16 cellular contexts compared by ENCODE assay signal in genomic region chr14:61756135-61756534, GRCh38. TPM values are rescaled to one million over a fixed set of nuclear protein-coding genes. Genes with fewer than 3 reads are reported as not detected.
"Had no signal": no experiment of that assay in that cellular context is flagged by ENCODE, and none has a peak within 500 bp of the region (broad histone marks: within the 10 kb centered on the region; RNA-seq: fewer than 3 reads in every experiment).

No MANE protein-coding gene starts in this region.

- ATAC-seq: activated CD8-positive, alpha-beta memory T cell treated with anti-CD3 and anti-CD28 coated beads, Interleukin-2, amount 10 ng/mL, durations not matched to agents 7 days and 5 days; stimulated activated naive B cell treated with anti-CD40 and anti-IgM and Interleukin-4, amounts not matched to agents 10 μg/mL and 1 μg/mL and 100 μg/mL, for 72 hours; T-cell had no signal

- H3K9me3 Mint-ChIP-seq: immature natural killer cell; nephron; stimulated activated naive B cell treated with anti-CD40 and anti-IgM and Interleukin-4, amounts not matched to agents 10 μg/mL and 1 μg/mL and 100 μg/mL, for 72 hours; T-cell had no signal

- H3K36me3 Mint-ChIP-seq: stimulated activated naive B cell treated with anti-CD40 and anti-IgM and Interleukin-4, amounts not matched to agents 10 μg/mL and 1 μg/mL and 100 μg/mL, for 72 hours; T-cell had no signal

- H3K27ac Mint-ChIP-seq: activated CD8-positive, alpha-beta memory T cell treated with anti-CD3 and anti-CD28 coated beads, Interleukin-2, amount 10 ng/mL, durations not matched to agents 7 days and 5 days; nephron; stimulated activated naive B cell treated with anti-CD40 and anti-IgM and Interleukin-4, amounts not matched to agents 10 μg/mL and 1 μg/mL and 100 μg/mL, for 72 hours; T-cell had no signal

- DNase-seq: activated CD4-positive, alpha-beta T cell treated with anti-CD3 and anti-CD28 coated beads, Interleukin-2, amount 50 U/mL, for 48 hours; activated CD8-positive, alpha-beta memory T cell treated with anti-CD3 and anti-CD28 coated beads, Interleukin-2, amount 10 ng/mL, durations not matched to agents 7 days and 5 days; activated naive CD8-positive, alpha-beta T cell treated with anti-CD3 and anti-CD28 coated beads, Interleukin-2, amount 10 ng/mL, durations not matched to agents 7 days and 5 days; activated T-cell treated with anti-CD3 and anti-CD28 coated beads, Interleukin-2, amount 50 U/mL, for 48 hours; anterior cingulate cortex; esophagus squamous epithelium; foreskin fibroblast; immature natural killer cell; nucleus accumbens; stimulated activated CD4-positive, alpha-beta T cell treated with anti-CD3 and anti-CD28 coated beads, Interleukin-2, amount 100 ng/mL, for 48 hours; stimulated activated naive B cell treated with anti-CD40 and anti-IgM and Interleukin-4, amounts not matched to agents 10 μg/mL and 1 μg/mL and 100 μg/mL, for 72 hours; T-cell; tibial artery had no signal

- H3K27me3 Mint-ChIP-seq: stimulated activated naive B cell treated with anti-CD40 and anti-IgM and Interleukin-4, amounts not matched to agents 10 μg/mL and 1 μg/mL and 100 μg/mL, for 72 hours; T-cell had no signal

- H3K4me3 Mint-ChIP-seq: activated CD8-positive, alpha-beta memory T cell treated with anti-CD3 and anti-CD28 coated beads, Interleukin-2, amount 10 ng/mL, durations not matched to agents 7 days and 5 days; activated naive CD8-positive, alpha-beta T cell treated with anti-CD3 and anti-CD28 coated beads, Interleukin-2, amount 10 ng/mL, durations not matched to agents 7 days and 5 days; immature natural killer cell; nephron; stimulated activated naive B cell treated with anti-CD40 and anti-IgM and Interleukin-4, amounts not matched to agents 10 μg/mL and 1 μg/mL and 100 μg/mL, for 72 hours; T-cell had no signal

- H3K27ac ChIP-seq: esophagus squamous epithelium, vagina had no signal

- H3K4me3 ChIP-seq: esophagus squamous epithelium, tibial artery, vagina had no signal

RNA-seq across cellular contexts. Expression of gene SYT16, which starts 56.4 kb away (rescaled TPM):
- total RNA-seq: activated CD8-positive, alpha-beta memory T cell treated with anti-CD3 and anti-CD28 coated beads, Interleukin-2, amount 10 ng/mL, durations not matched to agents 7 days and 5 days; activated naive CD8-positive, alpha-beta T cell treated with anti-CD3 and anti-CD28 coated beads, Interleukin-2, amount 10 ng/mL, durations not matched to agents 7 days and 5 days; mesenteric fat pad had no signal
